In the genomic region with DNA sequence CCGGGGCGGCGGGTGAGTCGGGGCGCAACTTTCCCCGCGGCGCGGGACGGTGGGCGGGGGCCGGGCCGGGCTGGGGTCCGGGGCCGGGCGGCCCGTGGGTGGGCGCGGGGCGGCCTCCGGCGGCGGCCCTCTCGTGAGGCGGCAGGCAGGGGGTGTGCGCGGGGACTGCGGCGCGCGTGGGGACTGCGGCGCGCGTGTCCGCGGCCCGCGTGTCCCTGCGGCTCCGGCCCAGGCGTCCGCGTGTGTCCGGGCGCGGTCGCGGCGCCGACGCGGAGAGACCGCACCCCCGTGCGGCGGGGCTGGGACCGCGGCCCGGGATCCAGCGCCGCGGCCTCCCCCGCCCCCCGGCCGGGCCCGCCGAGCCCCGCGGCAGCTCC, we compare ENCODE assay signal across 8 cellular contexts. TPM values are rescaled to one million over a fixed set of nuclear protein-coding genes. Genes with fewer than 3 reads are reported as not detected.
DNase-seq lines count a peak whose midpoint lies in the region; ATAC-seq and TF ChIP-seq lines count a peak whose summit lies in the region.

No MANE protein-coding gene starts in this region.

- no peaks in the 10 kb centered on the region for H3K9me3 ChIP-seq in PC-9 (ENCODE audit: insufficient read depth, low read depth)
- H3K9me3 ChIP-seq in right atrium auricular region: no peaks in the 10 kb centered on the region
- no peaks in the 10 kb centered on the region for H3K9me3 ChIP-seq in transverse colon

- H3K4me1 ChIP-seq in PC-9 (replicated peaks; ENCODE audit: insufficient read depth) (peaks cover 20% of the 10 kb centered on the region), right atrium auricular region (peaks cover 0 to 44% of the 10 kb centered on the region in 2 donors), transverse colon (peaks cover 10 to 17% (median 12%) of the 10 kb centered on the region in 4 donors)

- H3K9me3 Mint-ChIP-seq in activated CD8-positive, alpha-beta T cell treated with anti-CD3 and anti-CD28 coated beads, Interleukin-2, amount 10 ng/mL, durations not matched to agents 7 days and 5 days (ENCODE audit: insufficient read depth): no peaks in the 10 kb centered on the region

- in situ Hi-C loops in transverse colon (cut with MboI; ENCODE audit: low pct_ligation_motif_present in 1 of 4, low pct_unique_long_range_greater_than_20kb in 1 of 4, low sequenced_read_pairs in 3 of 4): loop anchor here in 1 of 4 donors (10.0 kb wide), 1 partner anchor 228 kb away; no protein-coding TSS in a partner anchor

- peak; percentile 13 for DNase-seq in stimulated activated CD4-positive, alpha-beta T cell treated with anti-CD3 and anti-CD28 coated beads, Interleukin-4, amount 100 ng/mL, for 1 hour
- no peak for DNase-seq in stimulated activated CD4-positive, alpha-beta T cell treated with anti-CD3 and anti-CD28 coated beads, Interleukin-1b, Interleukin-23, amount 100 ng/mL, for 48 hours
- DNase-seq in PC-9 (no peak), right atrium auricular region (ENCODE audit: low spot score) (no peak), transverse colon (no peak), ecto neural progenitor cell (ENCODE audit: low spot score) (no peak), H4 (ENCODE audit: low spot score) (no peak)
- DNase-seq in activated CD8-positive, alpha-beta T cell treated with anti-CD3 and anti-CD28 coated beads, Interleukin-2, amount 10 ng/mL, durations not matched to agents 7 days and 5 days: no peak

- H3K4me3 ChIP-seq in PC-9 (peak overlapping the region; percentile 83; the same call in 1 of the 2 replicates), right atrium auricular region (peak overlapping the region; percentile 74 to 76), transverse colon (peak overlapping the region; percentile 62 to 94 (median 74))

- CTCF ChIA-PET in PC-9 (lab: Charles Lee): no interaction called here
- CTCF ChIA-PET in activated CD8-positive, alpha-beta T cell treated with anti-CD3 and anti-CD28 coated beads, Interleukin-2, amount 10 ng/mL, durations not matched to agents 7 days and 5 days (lab: Charles Lee): no interaction called here

- no peak overlapping the region for H3K27ac Mint-ChIP-seq in activated CD8-positive, alpha-beta T cell treated with anti-CD3 and anti-CD28 coated beads, Interleukin-2, amount 10 ng/mL, durations not matched to agents 7 days and 5 days

- TF ChIP-seq EP300 in transverse colon (IDR thresholded peaks at IDR 0.05; ENCODE audit: low read depth): no peak

- H3K4me1 Mint-ChIP-seq in activated CD8-positive, alpha-beta T cell treated with anti-CD3 and anti-CD28 coated beads, Interleukin-2, amount 10 ng/mL, durations not matched to agents 7 days and 5 days (ENCODE audit: low read depth): peaks cover 23% of the 10 kb centered on the region

- BruUV-seq in PC-9 (replicated peaks; lab: Mats Ljungman, UMichigan): no TSS peak

- H3K4me2 ChIP-seq in PC-9: peak overlapping the region; percentile 83; the same call in 1 of the 2 replicates

- peaks cover 9% of the 10 kb centered on the region for H3K27me3 Mint-ChIP-seq in activated CD8-positive, alpha-beta T cell treated with anti-CD3 and anti-CD28 coated beads, Interleukin-2, amount 10 ng/mL, durations not matched to agents 7 days and 5 days (ENCODE audit: low read depth)

- no peaks in the 10 kb centered on the region for H3K27me3 ChIP-seq in PC-9 (ENCODE audit: insufficient read depth, low read depth)
- no peaks in the 10 kb centered on the region for H3K27me3 ChIP-seq in right atrium auricular region
- H3K27me3 ChIP-seq in transverse colon: peaks cover 6% of the 10 kb centered on the region

- intact Hi-C loops in PC-9 (cut with micrococcal nuclease; ENCODE audit: unreplicated experiment): loop anchor here (5.0 to 10.0 kb wide), 4 partner anchors 192 to 506 kb away; partner anchors contain the start of gene ZXDC
- intact Hi-C loops in transverse colon (cut with DNase I; ENCODE audit: low total_unique reads): loop anchor here (10.0 kb wide), 1 partner anchor 228 kb away; no protein-coding TSS in a partner anchor

- ATAC-seq in activated CD8-positive, alpha-beta T cell treated with anti-CD3 and anti-CD28 coated beads, Interleukin-2, amount 10 ng/mL, durations not matched to agents 7 days and 5 days: no peak

- H3K36me3 ChIP-seq in PC-9 (ENCODE audit: low read depth) (no peaks in the 10 kb centered on the region), right atrium auricular region (no peaks in the 10 kb centered on the region), transverse colon (no peaks in the 10 kb centered on the region)

- H3K4me3 Mint-ChIP-seq in activated CD8-positive, alpha-beta T cell treated with anti-CD3 and anti-CD28 coated beads, Interleukin-2, amount 10 ng/mL, durations not matched to agents 7 days and 5 days: no peak overlapping the region

- no peaks in the 10 kb centered on the region for H3K36me3 Mint-ChIP-seq in activated CD8-positive, alpha-beta T cell treated with anti-CD3 and anti-CD28 coated beads, Interleukin-2, amount 10 ng/mL, durations not matched to agents 7 days and 5 days (ENCODE audit: low read depth)

- H3F3A ChIP-seq in PC-9 (ENCODE audit: insufficient read depth, low read depth): peaks cover 8% of the 10 kb centered on the region

- POLR2A ChIA-PET in PC-9 (lab: Charles Lee; ENCODE audit: unreplicated experiment): no interaction called here
- POLR2A ChIA-PET in activated CD8-positive, alpha-beta T cell treated with anti-CD3 and anti-CD28 coated beads, Interleukin-2, amount 10 ng/mL, durations not matched to agents 7 days and 5 days (lab: Charles Lee): no interaction called here

- H4K20me1 ChIP-seq in PC-9 (ENCODE audit: insufficient read depth): peaks cover 41% of the 10 kb centered on the region

- no peak overlapping the region for H2AFZ ChIP-seq in PC-9

- no peak for TF ChIP-seq CTCF in PC-9 (conservative IDR thresholded peaks at IDR 0.05)
- TF ChIP-seq CTCF in right atrium auricular region (IDR thresholded peaks at IDR 0.05): no peak
- no peak for TF ChIP-seq CTCF in transverse colon (IDR thresholded peaks at IDR 0.05)

- WGBS in transverse colon (ENCODE audit: low coverage in 1 of 2), 2 donors: no CpG with 5 or more reads among the region's 70 CpGs

- TF ChIP-seq POLR2A in transverse colon (IDR thresholded peaks at IDR 0.05): no peak

- no peak overlapping the region for H3K27ac ChIP-seq in PC-9
- no peak overlapping the region for H3K27ac ChIP-seq in right atrium auricular region
- peak overlapping the region in 2 of 4 donors; percentile 65 for H3K27ac ChIP-seq in transverse colon

- no peaks in the 10 kb centered on the region for H3K9me2 ChIP-seq in PC-9 (ENCODE audit: insufficient read depth)

- peaks cover 46% of the 10 kb centered on the region for H3K79me2 ChIP-seq in PC-9 (ENCODE audit: low read depth)

RNA-seq across cellular contexts. Expression of gene PLXNA1, which starts 0.3 kb away (rescaled TPM):
- total RNA-seq in PC-9 (2021): 83.1 and 88.2 TPM in 2 replicates
- total RNA-seq in right atrium auricular region: 10 to 100 TPM; 22.9 to 23.3 TPM
- 10 to 100 TPM; 20.8 to 56.7 (median 27.7) TPM for total RNA-seq in transverse colon
- 1 to 10 TPM; 2.4 to 2.7 TPM for total RNA-seq in activated CD8-positive, alpha-beta T cell treated with anti-CD3 and anti-CD28 coated beads, Interleukin-2, amount 10 ng/mL, durations not matched to agents 7 days and 5 days
- total RNA-seq in H4 (2014; rRNA removed; shearing (Covaris generic)): 15.3 and 15.9 TPM in 2 replicates
